ENCODE assay signal across 2 cellular contexts in genomic region chr1:22975694-22976093, GRCh38.
TF ChIP-seq lines count a peak whose summit lies in the region.

No MANE protein-coding gene starts in this region.

TF ChIP-seq in GM23338, 12 proteins besides CTCF, POLR2A, EP300 and RAD21:
- TF ChIP-seq CREB1 (CRISPR knock-in tag; IDR thresholded peaks at IDR 0.05; ENCODE audit: low read depth) (no peak), ETS1 (IDR thresholded peaks at IDR 0.05) (no peak), ZNF331 (CRISPR knock-in tag; IDR thresholded peaks at IDR 0.05; ENCODE audit: low read depth) (no peak)

TF ChIP-seq in GM12891, 5 proteins besides CTCF, POLR2A, EP300 and RAD21:
- no peak for TF ChIP-seq POLR2AphosphoS5 (IDR thresholded peaks at IDR 0.05; ENCODE audit: low read depth, low read length)
